In the genomic region with DNA sequence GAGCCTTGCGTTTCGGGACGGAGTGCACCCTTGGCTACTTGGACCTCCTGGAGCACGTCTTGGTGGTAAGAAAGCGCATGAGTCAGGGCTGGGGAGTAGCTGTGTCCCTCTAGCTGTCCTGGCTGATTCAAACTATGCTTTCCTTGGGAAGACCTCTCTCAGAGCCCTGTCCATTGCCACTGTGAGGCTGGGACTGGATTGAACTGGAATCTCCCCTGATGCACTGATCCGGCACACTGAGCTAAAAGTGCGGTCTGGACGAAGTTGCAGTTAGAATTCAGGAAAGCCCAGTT, we compare ENCODE assay signal across 28 cellular contexts.
DNase-seq lines count a peak whose midpoint lies in the region; ATAC-seq, FAIRE-seq and TF ChIP-seq lines count a peak whose summit lies in the region.
"Had no signal": no experiment of that assay in that cellular context is flagged by ENCODE, and none has a peak within 500 bp of the region (broad histone marks: within the 10 kb centered on the region; RNA-seq: fewer than 3 reads in every experiment).

No MANE protein-coding gene starts in this region.

- TF ChIP-seq EP300 in A549 (IDR thresholded peaks at IDR 0.05) = no peak

- no peaks in the 10 kb centered on the region for H4K20me1 ChIP-seq in neural progenitor cell (ENCODE audit: low read depth)
- H4K20me1 ChIP-seq: BLaER1 had no signal

- TF ChIP-seq CTCF in A549 (IDR thresholded peaks at IDR 0.05) (no peak), neural progenitor cell (IDR thresholded peaks at IDR 0.05) (no peak)

- H3K4me3 Mint-ChIP-seq in neural progenitor cell = no peak overlapping the region
- H3K4me3 Mint-ChIP-seq: CD4-positive, CD25-positive, alpha-beta regulatory T cell; GM23338; HFFc6 had no signal

- no peak for TF ChIP-seq RAD21 in A549 (conservative IDR thresholded peaks at IDR 0.05 in 1 of 2, IDR thresholded peaks at IDR 0.05 in 1 of 2)

- H3K9me3 ChIP-seq in A549 (no peaks in the 10 kb centered on the region), neural progenitor cell (ENCODE audit: low read depth) (no peaks in the 10 kb centered on the region)
- H3K9me3 ChIP-seq: BLaER1, HAP-1 had no signal

- peaks cover 63% of the 10 kb centered on the region for H3K4me1 Mint-ChIP-seq in neural progenitor cell
- H3K4me1 Mint-ChIP-seq: CD4-positive, CD25-positive, alpha-beta regulatory T cell had no signal

- H3K27ac Mint-ChIP-seq in neural progenitor cell = peak overlapping the region; percentile 54
- H3K27ac Mint-ChIP-seq: GM23338 had no signal

- peak overlapping the region in 1 of 2 experiments; percentile 65; a peak in 4 of 6 replicates for H3K27ac ChIP-seq in A549
- no peak overlapping the region for H3K27ac ChIP-seq in neural progenitor cell
- H3K27ac ChIP-seq: BLaER1 had no signal

- peaks cover 14% of the 10 kb centered on the region for H3K36me3 Mint-ChIP-seq in neural progenitor cell
- H3K36me3 Mint-ChIP-seq: CD4-positive, CD25-positive, alpha-beta regulatory T cell had no signal

- no peak for DNase-seq in A549 (ENCODE audit: low read depth in 1 of 2, low spot score in 1 of 2)
- peak; percentile 18 for DNase-seq in EL
- peak; percentile 65 for DNase-seq in kidney tubule cell (ENCODE audit: low spot score)
- no peak for DNase-seq in neural progenitor cell (ENCODE audit: low spot score)
- DNase-seq in activated naive CD4-positive, alpha-beta T cell (lab: John Stamatoyannopoulos, UW) = no peak
- DNase-seq in stimulated activated naive CD4-positive, alpha-beta T cell (lab: John Stamatoyannopoulos, UW) = no peak
- DNase-seq in NCI-H1930 (lab: John Stamatoyannopoulos, UW) = no peak
- no peak for DNase-seq in cerebellar cortex (ENCODE audit: low spot score)
- DNase-seq: CD4-positive, CD25-positive, alpha-beta regulatory T cell; DMS53; GDM1; HFFc6; Kasumi-1; MV-4-11; NCI-H1105; NCI-H1436 treated with DMSO at 0.1 percent for 48 hours; NCI-H187 treated with DMSO at 0.1 percent for 48 hours; NCI-H2107; NCI-H524; NCI-H82; NK-92 treated with Interleukin-12 subunit alpha and Interleukin-12 subunit beta, amount 100 ng/mL, for 24 hours; Right ventricle myocardium superior; RPMI8226 had no signal

- H3K9me3 Mint-ChIP-seq in neural progenitor cell = no peaks in the 10 kb centered on the region
- H3K9me3 Mint-ChIP-seq: CD4-positive, CD25-positive, alpha-beta regulatory T cell; GM23338; HFFc6 had no signal

- no peaks in the 10 kb centered on the region for H3K79me2 ChIP-seq in neural progenitor cell (ENCODE audit: low read depth)

- no peaks in the 10 kb centered on the region for H3K36me3 ChIP-seq in neural progenitor cell
- H3K36me3 ChIP-seq: BLaER1, HAP-1 had no signal

- no peak for TF ChIP-seq POLR2A in A549 (IDR thresholded peaks at IDR 0.05; ENCODE audit: low read length)

- no peaks in the 10 kb centered on the region for H3K27me3 Mint-ChIP-seq in neural progenitor cell (ENCODE audit: insufficient read depth, low read depth)

- no peak overlapping the region for H2AFZ ChIP-seq in neural progenitor cell (replicated peaks)
- H2AFZ ChIP-seq: GM23338 had no signal

- CTCF ChIA-PET in A549 (lab: Yijun Ruan, JAX) = interaction anchor here (0.9 to 2.1 kb wide), 7 partner anchors 10 to 238 kb away, joined by 3 to 10 read pairs (median 6); no protein-coding TSS in a partner anchor

- no peak overlapping the region for H3K4me3 ChIP-seq in A549
- H3K4me3 ChIP-seq in neural progenitor cell = no peak overlapping the region
- H3K4me3 ChIP-seq: BLaER1, GM12878, GM23338, HAP-1, K562 had no signal

- FAIRE-seq in A549 (lab: Jason Lieb, UNC) = no peak
- FAIRE-seq: GM12878, K562 had no signal

- H3K4me2 ChIP-seq in A549 = peak overlapping the region; percentile 51; the same call in 1 of the 3 replicates
- no peak overlapping the region for H3K4me2 ChIP-seq in neural progenitor cell
- H3K4me2 ChIP-seq: BLaER1, GM23338 had no signal

- ATAC-seq in A549 = peak in 1 of 2 experiments; percentile 27; a peak in 2 of 6 replicates
- ATAC-seq: GM12878, GM23338, K562 had no signal

- H3K27me3 ChIP-seq in neural progenitor cell = no peaks in the 10 kb centered on the region
- H3K27me3 ChIP-seq: BLaER1 had no signal

- WGBS in A549 (ENCODE audit: missing lambda C conversion rate) = 94% methylated on average over 8 of the region's 8 CpGs

- POLR2A ChIA-PET in A549 (lab: Yijun Ruan, JAX) = interaction anchor here (0.8 kb wide), 1 partner anchor 232 kb away, joined by 4 read pairs; a partner anchor contains a TSS

- peaks cover 25% of the 10 kb centered on the region for H3K4me1 ChIP-seq in A549
- H3K4me1 ChIP-seq in neural progenitor cell = peaks cover 14% of the 10 kb centered on the region
- H3K4me1 ChIP-seq: BLaER1 had no signal

- no peak overlapping the region for H3K9ac ChIP-seq in neural progenitor cell
- H3K9ac ChIP-seq: BLaER1 had no signal

- H3F3A ChIP-seq in neural progenitor cell (ENCODE audit: low read depth) = no peaks in the 10 kb centered on the region

TF ChIP-seq in A549, 52 proteins besides CTCF, POLR2A, EP300 and RAD21:
- TF ChIP-seq EHF (CRISPR knock-in tag; IDR thresholded peaks at IDR 0.05) (no peak), KDM5A (IDR thresholded peaks at IDR 0.05) (no peak), HDAC2 (IDR thresholded peaks at IDR 0.05) (no peak), RARB (CRISPR knock-in tag; IDR thresholded peaks at IDR 0.05) (no peak), FOSL2 (IDR thresholded peaks at IDR 0.05) (no peak), FOSL2 (CRISPR knock-in tag; IDR thresholded peaks at IDR 0.05) (no peak), TFCP2L1 (CRISPR knock-in tag; IDR thresholded peaks at IDR 0.05) (no peak), MAFK (IDR thresholded peaks at IDR 0.05; ENCODE audit: partially characterized antibody) (no peak)
- TF ChIP-seq, protein P1, sequence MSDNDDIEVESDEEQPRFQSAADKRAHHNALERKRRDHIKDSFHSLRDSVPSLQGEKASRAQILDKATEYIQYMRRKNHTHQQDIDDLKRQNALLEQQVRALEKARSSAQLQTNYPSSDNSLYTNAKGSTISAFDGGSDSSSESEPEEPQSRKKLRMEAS (IDR thresholded peaks at IDR 0.05) = no peak
TF ChIP-seq in A549: peak in this region for 0.

Comparison
In these comparisons a context has a peak if more than half of its experiments do, and no peak if none do; other contexts are left out.
1. DNase-seq: peak in EL (single experiment) and kidney tubule cell (single experiment); none in A549 (0 of 2), neural progenitor cell (single experiment), activated naive CD4-positive, alpha-beta T cell (0 of 4), stimulated activated naive CD4-positive, alpha-beta T cell (0 of 6), NCI-H1930 (0 of 2) and cerebellar cortex (single experiment).